Comparison of ENCODE assay signal across 8 cellular contexts in genomic region chr20:57399587-57400261, GRCh38. TPM values are rescaled to one million over a fixed set of nuclear protein-coding genes. Genes with fewer than 3 reads are reported as not detected.
DNase-seq lines count a peak whose midpoint lies in the region; ATAC-seq and TF ChIP-seq lines count a peak whose summit lies in the region.

No MANE protein-coding gene starts in this region.

- POLR2A ChIA-PET in activated CD4-positive, alpha-beta T cell treated with anti-CD3 and anti-CD28 coated beads for 36 hours (lab: Charles Lee): interaction anchor here (0.7 to 3.2 kb wide), 4 partner anchors 10 to 37 kb away, joined by 3 to 26 read pairs (median 4); no protein-coding TSS in a partner anchor

- DNase-seq in activated CD4-positive, alpha-beta T cell treated with anti-CD3 and anti-CD28 coated beads for 36 hours: peak; percentile 82
- DNase-seq in activated CD4-positive, alpha-beta T cell treated with anti-CD3 and anti-CD28 coated beads, Interleukin-2, amount 50 U/mL, for 1 hour: no peak
- DNase-seq in natural killer cell (no peak), NCI-H226 (no peak)

- peak overlapping the region; percentile 99 for H3K27ac Mint-ChIP-seq in activated CD4-positive, alpha-beta T cell treated with anti-CD3 and anti-CD28 coated beads for 36 hours
- peak overlapping the region; percentile 95 for H3K27ac Mint-ChIP-seq in activated naive CD4-positive, alpha-beta T cell treated with anti-CD3 and anti-CD28 coated beads, Interleukin-2, amount 50 U/mL, for 24 hours
- peak overlapping the region; percentile 95 to 97 for H3K27ac Mint-ChIP-seq in natural killer cell

- H3K4me1 Mint-ChIP-seq in activated CD4-positive, alpha-beta T cell treated with anti-CD3 and anti-CD28 coated beads for 36 hours: peaks cover 86% of the 10 kb centered on the region
- H3K4me1 Mint-ChIP-seq in activated naive CD4-positive, alpha-beta T cell treated with anti-CD3 and anti-CD28 coated beads, Interleukin-2, amount 50 U/mL, for 24 hours: peaks cover 84% of the 10 kb centered on the region
- H3K4me1 Mint-ChIP-seq in natural killer cell: peaks cover 74 to 94% of the 10 kb centered on the region in 2 donors

- intact Hi-C loops in activated CD4-positive, alpha-beta T cell treated with anti-CD3 and anti-CD28 coated beads for 36 hours (cut with DNase I, micrococcal nuclease): loop anchor here (2.0 to 10.0 kb wide), 7 partner anchors 33 to 1495 kb away; partner anchors contain the start of genes CASS4 (in 1 of the 2), PMEPA1 (in 1 of the 2) and VAPB (in 1 of the 2)
- intact Hi-C loops in natural killer cell (cut with micrococcal nuclease): loop anchor here (1.0 to 10.0 kb wide), 7 partner anchors 8 to 315 kb away; partner anchors contain the start of gene PMEPA1

- no peaks in the 10 kb centered on the region for H3K27me3 Mint-ChIP-seq in activated CD4-positive, alpha-beta T cell treated with anti-CD3 and anti-CD28 coated beads for 36 hours
- no peaks in the 10 kb centered on the region for H3K27me3 Mint-ChIP-seq in activated naive CD4-positive, alpha-beta T cell treated with anti-CD3 and anti-CD28 coated beads, Interleukin-2, amount 50 U/mL, for 24 hours
- H3K27me3 Mint-ChIP-seq in natural killer cell (ENCODE audit: low read depth in 2 of 2): no peaks in the 10 kb centered on the region

- H3K9me3 Mint-ChIP-seq in activated CD4-positive, alpha-beta T cell treated with anti-CD3 and anti-CD28 coated beads for 36 hours (ENCODE audit: low read depth): no peaks in the 10 kb centered on the region
- no peaks in the 10 kb centered on the region for H3K9me3 Mint-ChIP-seq in activated naive CD4-positive, alpha-beta T cell treated with anti-CD3 and anti-CD28 coated beads, Interleukin-2, amount 50 U/mL, for 24 hours
- no peaks in the 10 kb centered on the region for H3K9me3 Mint-ChIP-seq in natural killer cell

- H3K36me3 Mint-ChIP-seq in activated CD4-positive, alpha-beta T cell treated with anti-CD3 and anti-CD28 coated beads for 36 hours (ENCODE audit: low read depth): peaks cover 88% of the 10 kb centered on the region
- peaks cover 14% of the 10 kb centered on the region for H3K36me3 Mint-ChIP-seq in activated naive CD4-positive, alpha-beta T cell treated with anti-CD3 and anti-CD28 coated beads, Interleukin-2, amount 50 U/mL, for 24 hours
- H3K36me3 Mint-ChIP-seq in natural killer cell: no peaks in the 10 kb centered on the region

- ATAC-seq in activated CD4-positive, alpha-beta T cell treated with anti-CD3 and anti-CD28 coated beads for 36 hours: peak; percentile 42
- ATAC-seq in HG03280 (IDR thresholded peaks at IDR 0.05; ENCODE audit: unreplicated experiment): peak; percentile 32
- no peak for ATAC-seq in natural killer cell
- no peak for ATAC-seq in HG02938 (IDR thresholded peaks at IDR 0.05; ENCODE audit: unreplicated experiment)
- ATAC-seq in HG03159 (IDR thresholded peaks at IDR 0.05; ENCODE audit: unreplicated experiment): no peak

- peak overlapping the region; percentile 74 for H3K4me3 Mint-ChIP-seq in activated CD4-positive, alpha-beta T cell treated with anti-CD3 and anti-CD28 coated beads for 36 hours
- peak overlapping the region; percentile 92 for H3K4me3 Mint-ChIP-seq in activated naive CD4-positive, alpha-beta T cell treated with anti-CD3 and anti-CD28 coated beads, Interleukin-2, amount 50 U/mL, for 24 hours
- peak overlapping the region; percentile 86 for H3K4me3 Mint-ChIP-seq in natural killer cell

- CTCF ChIA-PET in activated CD4-positive, alpha-beta T cell treated with anti-CD3 and anti-CD28 coated beads for 36 hours (lab: Charles Lee): interaction anchor here (2.6 to 3.0 kb wide), 2 partner anchors 10 to 99 kb away, joined by 7 to 15 read pairs; no protein-coding TSS in a partner anchor

- no peak for TF ChIP-seq CTCF in natural killer cell (IDR thresholded peaks at IDR 0.05)

RNA-seq across cellular contexts. Expression of gene RBM38, which starts 8.5 kb away (rescaled TPM):
- 100 to 1,000 TPM in 1 of 2 experiments, 10 to 100 TPM in 1; 96.5 to 101 TPM for total RNA-seq in activated CD4-positive, alpha-beta T cell treated with anti-CD3 and anti-CD28 coated beads for 36 hours
- 100 to 1,000 TPM; 217 to 392 (median 264) TPM for total RNA-seq in natural killer cell

RNA-seq across cellular contexts. Expression of gene RAE1, which starts 48.7 kb away (rescaled TPM):
- 10 to 100 TPM; 42.7 to 48.9 TPM for total RNA-seq in activated CD4-positive, alpha-beta T cell treated with anti-CD3 and anti-CD28 coated beads for 36 hours
- total RNA-seq in natural killer cell: 10 to 100 TPM; 50.3 to 66.8 (median 52.5) TPM

Comparison
In these comparisons a context has a peak if more than half of its experiments do, and no peak if none do; other contexts are left out.
1. ATAC-seq: peak in activated CD4-positive, alpha-beta T cell treated with anti-CD3 and anti-CD28 coated beads for 36 hours (single experiment) and HG03280 (single experiment); none in natural killer cell (0 of 3), HG02938 (single experiment) and HG03159 (single experiment).
2. Peak in every context shown above with its lines, with median percentiles within 50 percentile points of each other: H3K27ac Mint-ChIP-seq and H3K4me3 Mint-ChIP-seq.